13 cellular contexts compared by ENCODE assay signal in the genomic region with DNA sequence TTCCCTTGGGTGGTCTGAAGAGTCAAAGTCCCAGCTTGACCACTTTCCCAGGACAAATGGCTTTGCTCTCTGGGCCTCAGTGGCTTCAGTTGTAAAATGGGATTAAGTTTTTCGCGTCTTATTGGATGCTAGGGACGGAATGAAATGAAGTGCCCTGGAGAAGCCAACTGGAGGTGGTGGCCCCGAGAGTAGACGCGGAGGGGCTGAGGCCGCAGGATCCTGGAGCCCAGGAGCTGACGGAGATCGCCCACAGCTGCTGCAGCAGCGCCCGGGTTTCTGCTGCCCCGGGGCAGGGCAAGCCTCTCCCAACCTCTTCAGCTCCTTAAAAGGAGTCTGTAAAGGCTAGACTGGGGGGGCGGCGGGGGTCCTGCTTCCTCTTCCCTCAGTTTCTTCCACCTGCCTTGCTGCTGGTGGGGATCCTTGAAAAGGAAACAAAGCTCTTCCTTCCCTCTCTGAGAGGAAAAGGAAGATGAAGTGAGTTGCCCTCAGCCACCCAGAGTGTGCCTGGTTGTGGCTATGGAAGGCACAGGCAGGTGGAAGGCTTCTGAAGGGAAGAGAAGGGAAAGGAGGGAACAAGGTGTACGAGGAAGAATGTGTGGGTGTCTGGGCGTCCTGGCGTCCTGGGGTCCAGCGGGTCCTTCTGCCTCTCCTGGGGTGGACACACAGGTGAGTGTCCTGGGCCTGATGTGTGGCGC. TPM values are rescaled to one million over a fixed set of nuclear protein-coding genes. Genes with fewer than 3 reads are reported as not detected.
DNase-seq lines count a peak whose midpoint lies in the region; ATAC-seq, FAIRE-seq and TF ChIP-seq lines count a peak whose summit lies in the region.
"Had no signal": no experiment of that assay in that cellular context is flagged by ENCODE, and none has a peak within 500 bp of the region (broad histone marks: within the 10 kb centered on the region; RNA-seq: fewer than 3 reads in every experiment).

No MANE protein-coding gene starts in this region.

- peak; percentile 18 for ATAC-seq in GM23338
- ATAC-seq in HG02981 (IDR thresholded peaks at IDR 0.05; ENCODE audit: unreplicated experiment) = no peak
- no peak for ATAC-seq in activated T-cell treated with anti-CD3 and anti-CD28 coated beads, Interleukin-2, amount 50 U/mL, for 4 hours

- H2AK5ac ChIP-seq in trophoblast cell (ENCODE audit: low read length) = peak overlapping the region; percentile 31

- H4K12ac ChIP-seq in trophoblast cell (ENCODE audit: low read depth, low read length) = no peak overlapping the region

- TF ChIP-seq CTCF in GM23338 (conservative IDR thresholded peaks at IDR 0.05; ENCODE audit: low read depth in 2 of 2) (no peak), astrocyte (IDR thresholded peaks at IDR 0.05; ENCODE audit: insufficient read depth, low read depth, low read length) (no peak)

- H3K4ac ChIP-seq in trophoblast cell (ENCODE audit: low read depth, low read length) = peak overlapping the region; percentile 45

- no peak for FAIRE-seq in astrocyte (lab: Jason Lieb, UNC)
- FAIRE-seq: frontal cortex had no signal

- H3K23ac ChIP-seq in trophoblast cell (ENCODE audit: low read length) = no peak overlapping the region

- H3K4me1 Mint-ChIP-seq in GM23338 = peaks cover 25% of the 10 kb centered on the region; the same call in 2 of the 3 replicates
- peaks cover 43% of the 10 kb centered on the region for H3K4me1 Mint-ChIP-seq in astrocyte (ENCODE audit: low read depth, unreplicated experiment)
- H3K4me1 Mint-ChIP-seq in activated T-cell treated with anti-CD3 and anti-CD28 coated beads, Interleukin-2, amount 50 U/mL, for 4 hours (ENCODE audit: low read depth) = peaks cover 10% of the 10 kb centered on the region

- no peak overlapping the region for H3K27ac Mint-ChIP-seq in GM23338
- H3K27ac Mint-ChIP-seq in astrocyte (ENCODE audit: unreplicated experiment) = peak overlapping the region; percentile 96

- peak overlapping the region; percentile 93 for H2BK120ac ChIP-seq in trophoblast cell (ENCODE audit: insufficient read depth, low read length, poor library complexity)

- H4K8ac ChIP-seq in trophoblast cell (ENCODE audit: low read depth, low read length) = peak overlapping the region; percentile 27

- H3K79me1 ChIP-seq in trophoblast cell (ENCODE audit: low read length) = peaks cover 29% of the 10 kb centered on the region

- H2BK5ac ChIP-seq in trophoblast cell (ENCODE audit: low read depth, low read length, poor library complexity) = peak overlapping the region; percentile 63

- H2AFZ ChIP-seq in GM23338 (peak overlapping the region; percentile 92), astrocyte (ENCODE audit: low read depth, low read length) (no peak overlapping the region), trophoblast cell (ENCODE audit: insufficient read depth, low read length, poor library complexity) (no peak overlapping the region)

- H3K9me2 ChIP-seq in GM23338 (ENCODE audit: insufficient read depth) = no peaks in the 10 kb centered on the region

- H3K9me3 Mint-ChIP-seq in GM23338 (peaks cover 3% of the 10 kb centered on the region; the same call in 2 of the 3 replicates), astrocyte (ENCODE audit: unreplicated experiment) (no peaks in the 10 kb centered on the region)
- no peaks in the 10 kb centered on the region for H3K9me3 Mint-ChIP-seq in activated T-cell treated with anti-CD3 and anti-CD28 coated beads, Interleukin-2, amount 50 U/mL, for 4 hours

- H3K36me3 ChIP-seq in GM23338 (ENCODE audit: insufficient read depth) (no peaks in the 10 kb centered on the region), astrocyte (ENCODE audit: insufficient read depth, low read length) (no peaks in the 10 kb centered on the region), trophoblast cell (ENCODE audit: control insufficient read depth in 1 of 2, insufficient read depth in 2 of 2, low read length in 2 of 2) (no peaks in the 10 kb centered on the region)

- H4K20me1 ChIP-seq in GM23338 (replicated peaks; ENCODE audit: insufficient read depth) (0 out of 2 replicates have a peak, but pooled peaks cover 6% of the 10 kb centered on the region), astrocyte (ENCODE audit: insufficient read depth, low read length) (peaks cover 4% of the 10 kb centered on the region)

- H3K4me1 ChIP-seq in GM23338 (ENCODE audit: insufficient read depth) (no peaks in the 10 kb centered on the region; the same call in none of the 2 replicates), astrocyte (ENCODE audit: insufficient read depth, low read length) (peaks cover 40% of the 10 kb centered on the region), trophoblast cell (ENCODE audit: control insufficient read depth in 1 of 2, insufficient read depth in 2 of 2, low read length in 2 of 2) (peaks cover 22 to 29% of the 10 kb centered on the region in 2 experiments)

- no CpG with 5 or more reads among the region's 19 CpGs for WGBS in trophoblast cell (ENCODE audit: extremely low coverage, insufficient coverage, insufficient read length)

- no peaks in the 10 kb centered on the region for H3K79me2 ChIP-seq in GM23338 (replicated peaks; ENCODE audit: insufficient read depth)
- peaks cover 33% of the 10 kb centered on the region for H3K79me2 ChIP-seq in astrocyte (ENCODE audit: insufficient read depth, low read length)
- H3K79me2 ChIP-seq in trophoblast cell (ENCODE audit: control insufficient read depth, insufficient read depth, low read length, poor library complexity) = peaks cover 18% of the 10 kb centered on the region

- H4K91ac ChIP-seq in trophoblast cell (ENCODE audit: low read depth, low read length) = peak overlapping the region; percentile 93

- H3K36me3 Mint-ChIP-seq in GM23338 (ENCODE audit: low read depth) = no peaks in the 10 kb centered on the region
- no peaks in the 10 kb centered on the region for H3K36me3 Mint-ChIP-seq in astrocyte (ENCODE audit: low read depth, unreplicated experiment)
- H3K36me3 Mint-ChIP-seq in activated T-cell treated with anti-CD3 and anti-CD28 coated beads, Interleukin-2, amount 50 U/mL, for 4 hours (ENCODE audit: insufficient read depth) = no peaks in the 10 kb centered on the region

- H3K27me3 ChIP-seq in GM23338 (ENCODE audit: insufficient read depth) = peaks cover 70% of the 10 kb centered on the region
- no peaks in the 10 kb centered on the region for H3K27me3 ChIP-seq in astrocyte (ENCODE audit: insufficient read depth, low read length)
- H3K27me3 ChIP-seq in trophoblast cell (ENCODE audit: insufficient read depth, low read length) = no peaks in the 10 kb centered on the region

- H3K4me2 ChIP-seq in GM23338 = peak overlapping the region; percentile 76
- peak overlapping the region; percentile 63 for H3K4me2 ChIP-seq in astrocyte (ENCODE audit: low read length)
- peak overlapping the region; percentile 86 for H3K4me2 ChIP-seq in trophoblast cell (ENCODE audit: low read length)

- H2BK12ac ChIP-seq in trophoblast cell (ENCODE audit: low read length) = peak overlapping the region; percentile 94

- peak; percentile 49 for DNase-seq in GM23338 (ENCODE audit: low spot score)
- DNase-seq in astrocyte (ENCODE audit: low read depth) = no peak
- DNase-seq in trophoblast cell = peak in 1 of 2 donors; percentile 28
- DNase-seq in pons (ENCODE audit: low spot score) = no peak
- no peak for DNase-seq in activated T-cell treated with anti-CD3 and anti-CD28 coated beads, Interleukin-2, amount 50 U/mL, for 4 hours
- no peak for DNase-seq in NCI-H446 treated with DMSO at 0.1 percent for 48 hours (lab: John Stamatoyannopoulos, UW)
- DNase-seq: NCI-H1436, SHP77 treated with DMSO at 0.1 percent for 48 hours had no signal

- H3K4me3 Mint-ChIP-seq in GM23338 = peak overlapping the region; percentile 73
- peak overlapping the region; percentile 77 for H3K4me3 Mint-ChIP-seq in astrocyte (ENCODE audit: unreplicated experiment)
- H3K4me3 Mint-ChIP-seq in activated T-cell treated with anti-CD3 and anti-CD28 coated beads, Interleukin-2, amount 50 U/mL, for 4 hours = no peak overlapping the region

- peaks cover 53% of the 10 kb centered on the region for H3K27me3 Mint-ChIP-seq in GM23338 (ENCODE audit: insufficient read depth, low read depth, poor library complexity)
- no peaks in the 10 kb centered on the region for H3K27me3 Mint-ChIP-seq in astrocyte (ENCODE audit: low read depth, unreplicated experiment)
- H3K27me3 Mint-ChIP-seq in activated T-cell treated with anti-CD3 and anti-CD28 coated beads, Interleukin-2, amount 50 U/mL, for 4 hours (ENCODE audit: low read depth) = peaks cover 69% of the 10 kb centered on the region

- H3F3A ChIP-seq in GM23338 (replicated peaks; ENCODE audit: low read depth) = 0 out of 2 replicates have a peak, but pooled peaks cover 3% of the 10 kb centered on the region

- H3K27ac ChIP-seq in GM23338 (ENCODE audit: low read depth) (no peak overlapping the region), astrocyte (ENCODE audit: low read depth, low read length) (peak overlapping the region; percentile 88), trophoblast cell (ENCODE audit: low read depth, low read length) (peak overlapping the region; percentile 81)
- H3K27ac ChIP-seq: C4-2B had no signal

- H3K9me3 ChIP-seq in astrocyte (ENCODE audit: insufficient read depth, low read depth, low read length) (no peaks in the 10 kb centered on the region), trophoblast cell (ENCODE audit: insufficient read depth, low read depth, low read length) (no peaks in the 10 kb centered on the region)

- H3K18ac ChIP-seq in trophoblast cell (ENCODE audit: low read length) = peak overlapping the region; percentile 50

- peak overlapping the region; percentile 59 for H3K4me3 ChIP-seq in GM23338
- no peak overlapping the region for H3K4me3 ChIP-seq in astrocyte (ENCODE audit: insufficient read depth, low read depth, low read length)
- H3K4me3 ChIP-seq in iPS-11a (ENCODE audit: low read depth, low read length) = peak overlapping the region; percentile 33
- H3K4me3 ChIP-seq in trophoblast cell (ENCODE audit: low read depth, low read length) = peak overlapping the region; percentile 87

- H3K9ac ChIP-seq in astrocyte (ENCODE audit: low read length) (peak overlapping the region; percentile 80), trophoblast cell (ENCODE audit: low read length) (no peak overlapping the region)

- H3K14ac ChIP-seq in trophoblast cell (ENCODE audit: low read length) = peak overlapping the region; percentile 65

TF ChIP-seq in GM23338, 12 proteins besides CTCF, POLR2A, EP300 and RAD21:
- no peak for TF ChIP-seq ZNF331 (CRISPR knock-in tag; IDR thresholded peaks at IDR 0.05; ENCODE audit: low read depth)
- peak; percentile 56 for TF ChIP-seq EZH2 (IDR thresholded peaks at IDR 0.05; ENCODE audit: low read depth, unreplicated experiment)
TF ChIP-seq in GM23338: peak in this region for 1.

RNA-seq across cellular contexts. Expression of gene BNC1, which starts 1.0 kb away (rescaled TPM):
- total RNA-seq in GM23338 (2014; rRNA removed; shearing (Covaris generic)) = 1.1 and 1.6 TPM in 2 replicates
- 0.26 and 0.28 TPM in 2 replicates for polyA plus RNA-seq in GM23338 (2016; fragmentation: Nextera tagmentation; extraction: Ambion mirVana)
- 9.3 and 13.7 TPM in 2 replicates for total RNA-seq in astrocyte
- 8.1 and 8.4 TPM in 2 replicates for polyA plus RNA-seq in trophoblast cell (2013)
- not detected for total RNA-seq in activated T-cell treated with anti-CD3 and anti-CD28 coated beads, Interleukin-2, amount 50 U/mL, for 4 hours
- total RNA-seq: HT-29 had no signal
